22 cellular contexts compared by ENCODE assay signal in genomic region chr12:77772606-77773298, GRCh38. TPM values are rescaled to one million over a fixed set of nuclear protein-coding genes. Genes with fewer than 3 reads are reported as not detected.
"Had no signal": no experiment of that assay in that cellular context is flagged by ENCODE, and none has a peak within 500 bp of the region (broad histone marks: within the 10 kb centered on the region; RNA-seq: fewer than 3 reads in every experiment).

No MANE protein-coding gene starts in this region.

- H3K36me3 ChIP-seq: cardiac muscle cell, gastroesophageal sphincter, heart left ventricle, spleen, thoracic aorta, upper lobe of right lung, WERI-Rb-1 had no signal

- H3K4me1 ChIP-seq: gastroesophageal sphincter, heart left ventricle, spleen, upper lobe of right lung had no signal

- H3K27ac ChIP-seq: cardiac muscle cell, epithelial cell of prostate, gastroesophageal sphincter, heart left ventricle, spleen, thoracic aorta, upper lobe of right lung, WERI-Rb-1 had no signal

- H3K27me3 ChIP-seq: cardiac muscle cell, gastroesophageal sphincter, heart left ventricle, spleen, upper lobe of right lung had no signal

- H3K9me3 ChIP-seq: gastroesophageal sphincter, thoracic aorta, upper lobe of right lung had no signal

- DNase-seq: activated CD4-positive, alpha-beta T cell treated with anti-CD3 and anti-CD28 coated beads, Interleukin-2, amount 10 ng/mL, durations not matched to agents 7 days and 5 days; activated CD4-positive, CD25-positive, alpha-beta regulatory T cell treated with anti-CD3 and anti-CD28 coated beads, Interleukin-2, amount 50 U/mL, for 72 hours; activated CD8-positive, alpha-beta memory T cell treated with anti-CD3 and anti-CD28 coated beads, Interleukin-2, amount 10 ng/mL, durations not matched to agents 7 days and 5 days; activated CD8-positive, alpha-beta T cell treated with anti-CD3 and anti-CD28 coated beads for 36 hours; activated gamma-delta T cell; activated naive CD4-positive, alpha-beta T cell treated with anti-CD3 and anti-CD28 coated beads, Interleukin-2, amount 50 U/mL, for 16 hours; activated naive CD8-positive, alpha-beta T cell treated with anti-CD3 and anti-CD28 coated beads, Interleukin-2, amount 50 U/mL, for 24 hours; heart left ventricle; left ventricle myocardium superior; midbrain; occipital lobe; spleen; stimulated activated CD4-positive, alpha-beta T cell treated with anti-CD3 and anti-CD28 coated beads, Interleukin-4, amount 100 ng/mL, for 24 hours; stimulated activated naive CD4-positive, alpha-beta T cell treated with Interleukin-2 at 50 U/mL for 16 hours; upper lobe of right lung; WERI-Rb-1 had no signal

- ATAC-seq: activated CD8-positive, alpha-beta memory T cell treated with anti-CD3 and anti-CD28 coated beads, Interleukin-2, amount 10 ng/mL, durations not matched to agents 7 days and 5 days; activated CD8-positive, alpha-beta T cell treated with anti-CD3 and anti-CD28 coated beads for 36 hours; activated naive CD8-positive, alpha-beta T cell treated with anti-CD3 and anti-CD28 coated beads, Interleukin-2, amount 50 U/mL, for 24 hours; gastroesophageal sphincter; heart left ventricle; left ventricle myocardium superior; sciatic nerve; upper lobe of right lung had no signal

- H3K4me3 ChIP-seq: cardiac muscle cell, gastroesophageal sphincter, heart left ventricle, spleen, thoracic aorta, upper lobe of right lung had no signal

RNA-seq across cellular contexts. Expression of gene NAV3, which starts 57.9 kb away (rescaled TPM):
- total RNA-seq: activated CD4-positive, alpha-beta T cell treated with anti-CD3 and anti-CD28 coated beads, Interleukin-2, amount 10 ng/mL, durations not matched to agents 7 days and 5 days; activated CD8-positive, alpha-beta memory T cell treated with anti-CD3 and anti-CD28 coated beads, Interleukin-2, amount 10 ng/mL, durations not matched to agents 7 days and 5 days; activated CD8-positive, alpha-beta T cell treated with anti-CD3 and anti-CD28 coated beads for 36 hours; activated T-helper 1 cell treated with anti-CD3 and anti-CD28 coated beads, Interleukin-12 subunit alpha, Interleukin-12 subunit beta, Interleukin-2, Interleukin-4 antibody, amounts not matched to agents 30 ng/mL and 10 ng/mL and 1 ng/mL, durations not matched to agents 14 hours and 24 hours and 36 hours had no signal
